ENCODE assay signal across 23 cellular contexts in genomic region chr6:91691449-91691848, GRCh38.
"Had no signal": no experiment of that assay in that cellular context is flagged by ENCODE, and none has a peak within 500 bp of the region (broad histone marks: within the 10 kb centered on the region; RNA-seq: fewer than 3 reads in every experiment).

No MANE protein-coding gene starts in this region.

- H3K27ac ChIP-seq: breast epithelium, Peyer's patch, RWPE1, SJCRH30 had no signal

- H3K9ac ChIP-seq: SK-N-SH had no signal

- H3K4me3 ChIP-seq: breast epithelium, Peyer's patch, SJCRH30 had no signal

- ATAC-seq: activated CD4-positive, CD25-positive, alpha-beta regulatory T cell treated with anti-CD3 and anti-CD28 coated beads, Interleukin-2, amount 50 U/mL, for 24 hours; activated CD8-positive, alpha-beta T cell treated with anti-CD3 and anti-CD28 coated beads, Interleukin-2, amount 10 ng/mL, durations not matched to agents 7 days and 5 days had no signal

- H3K36me3 ChIP-seq: Peyer's patch, SJCRH30 had no signal

- H3K9me3 ChIP-seq: breast epithelium, Peyer's patch, SJCRH30, SK-N-SH had no signal

- H3K4me1 ChIP-seq: breast epithelium, Peyer's patch, SJCRH30 had no signal

- H3K4me2 ChIP-seq: SK-N-SH had no signal

- DNase-seq: activated CD4-positive, alpha-beta T cell treated with anti-CD3 and anti-CD28 coated beads for 4 hours; activated CD4-positive, alpha-beta T cell treated with anti-CD3 and anti-CD28 coated beads, Interleukin-2, amount 50 U/mL, for 4 hours; activated CD8-positive, alpha-beta memory T cell treated with anti-CD3 and anti-CD28 coated beads, Interleukin-2, amount 50 U/mL, for 48 hours; activated CD8-positive, alpha-beta T cell treated with anti-CD3 and anti-CD28 coated beads, Interleukin-2, amount 10 ng/mL, durations not matched to agents 7 days and 5 days; activated naive CD4-positive, alpha-beta T cell treated with anti-CD3 and anti-CD28 coated beads, Interleukin-2, amount 50 U/mL, for 16 hours; activated T-cell treated with anti-CD3 and anti-CD28 coated beads, Interleukin-2, amount 50 U/mL, for 1 hour; aorta; Kasumi-1; KBM-7; NCI-H1105 treated with DMSO at 0.1 percent for 48 hours; NCI-H1436 treated with DMSO at 0.1 percent for 48 hours; NCI-H187; NCI-H2081; NCI-H510A treated with DMSO at 0.1 percent for 48 hours; NCI-H69; Peyer's patch; Right ventricle myocardium superior; SJCRH30; SK-N-SH; SW 1271 had no signal

- H3K27me3 ChIP-seq: breast epithelium, Peyer's patch, SJCRH30 had no signal
